18 cellular contexts compared by ENCODE assay signal in the genomic region with DNA sequence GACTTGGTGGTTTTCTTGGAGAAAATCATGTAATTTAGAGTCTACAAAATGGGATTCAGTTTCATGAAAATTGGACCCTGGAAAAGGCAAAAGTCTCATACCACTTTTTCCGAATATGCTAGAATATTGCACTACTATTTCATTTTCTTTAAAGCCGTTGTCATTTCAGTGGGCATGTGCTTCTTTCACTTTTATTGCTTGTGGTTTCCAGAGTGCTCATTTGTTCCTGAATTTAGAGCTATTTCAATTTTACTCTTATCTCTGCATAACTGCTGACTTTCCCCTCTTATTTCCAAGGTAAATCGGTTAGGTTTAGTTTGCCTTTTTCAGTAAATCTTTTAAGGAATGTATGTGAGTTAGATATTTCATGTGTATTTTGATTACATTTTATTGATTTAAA. TPM values are rescaled to one million over a fixed set of nuclear protein-coding genes. Genes with fewer than 3 reads are reported as not detected.
DNase-seq lines count a peak whose midpoint lies in the region; ATAC-seq and TF ChIP-seq lines count a peak whose summit lies in the region.
"Had no signal": no experiment of that assay in that cellular context is flagged by ENCODE, and none has a peak within 500 bp of the region (broad histone marks: within the 10 kb centered on the region; RNA-seq: fewer than 3 reads in every experiment).

No MANE protein-coding gene starts in this region.

- peak overlapping the region; percentile 43 for H3K4me3 Mint-ChIP-seq in CD4-positive, alpha-beta T cell
- H3K4me3 Mint-ChIP-seq in activated T-helper 1 cell treated with anti-CD3 and anti-CD28 coated beads, Interleukin-12 subunit alpha, Interleukin-12 subunit beta, Interleukin-2, Interleukin-4 antibody, amounts not matched to agents 30 ng/mL and 10 ng/mL and 1 ng/mL, durations not matched to agents 14 hours and 24 hours and 36 hours = no peak overlapping the region

- in situ Hi-C loops in G401 (cut with HindIII; ENCODE audit: low sequenced_read_pairs) = no loop called here

- H3K27me3 ChIP-seq in CD4-positive, alpha-beta T cell (ENCODE audit: control insufficient read depth, insufficient read depth, low read length) = no peaks in the 10 kb centered on the region
- H3K27me3 ChIP-seq in KMS-11 (ENCODE audit: insufficient read depth, low read depth) = no peaks in the 10 kb centered on the region
- H3K27me3 ChIP-seq: thyroid gland had no signal

- no peaks in the 10 kb centered on the region for H3K36me3 Mint-ChIP-seq in CD4-positive, alpha-beta T cell (ENCODE audit: low read depth)
- H3K36me3 Mint-ChIP-seq in activated T-helper 1 cell treated with anti-CD3 and anti-CD28 coated beads, Interleukin-12 subunit alpha, Interleukin-12 subunit beta, Interleukin-2, Interleukin-4 antibody, amounts not matched to agents 30 ng/mL and 10 ng/mL and 1 ng/mL, durations not matched to agents 14 hours and 24 hours and 36 hours (ENCODE audit: low read depth) = no peaks in the 10 kb centered on the region
- H3K36me3 Mint-ChIP-seq: naive thymus-derived CD8-positive, alpha-beta T cell had no signal

- ATAC-seq in CD4-positive, alpha-beta T cell (ENCODE audit: poor library complexity) = no peak
- peak; percentile 34 for ATAC-seq in GM18870 (IDR thresholded peaks at IDR 0.05; ENCODE audit: unreplicated experiment)
- no peak for ATAC-seq in HG03469 (IDR thresholded peaks at IDR 0.05; ENCODE audit: unreplicated experiment)
- no peak for ATAC-seq in HG02970 (IDR thresholded peaks at IDR 0.05; ENCODE audit: low FRiP score, unreplicated experiment)

- peaks cover 88% of the 10 kb centered on the region for H3K4me1 ChIP-seq in KMS-11 (ENCODE audit: low read depth, poor library complexity, severe bottlenecking)

- H3K27ac ChIP-seq in CD4-positive, alpha-beta T cell (ENCODE audit: low read depth, low read length) = no peak overlapping the region
- H3K27ac ChIP-seq in KMS-11 = no peak overlapping the region
- H3K27ac ChIP-seq: GM23248, left ventricle myocardium inferior, thyroid gland had no signal

- DNase-seq in CD4-positive, alpha-beta T cell = no peak
- no peak for DNase-seq in activated T-helper 1 cell treated with anti-CD3 and anti-CD28 coated beads, Interleukin-12 subunit alpha, Interleukin-12 subunit beta, Interleukin-2, Interleukin-4 antibody, amounts not matched to agents 30 ng/mL and 10 ng/mL and 1 ng/mL, durations not matched to agents 14 hours and 24 hours and 36 hours (ENCODE audit: low spot score)
- DNase-seq in UCSD-AML1 (lab: John Stamatoyannopoulos, UW; ENCODE audit: unreplicated experiment) (no peak), G401 (ENCODE audit: low spot score) (no peak)
- DNase-seq: activated CD4-positive, alpha-beta T cell treated with anti-CD3 and anti-CD28 coated beads, Interleukin-2, amount 50 U/mL, for 4 hours; activated naive CD4-positive, alpha-beta T cell treated with Interleukin-2 at 50 U/mL for 16 hours; C1 segment of cervical spinal cord; effector CD4-positive, alpha-beta T cell; GM23248; left ventricle myocardium inferior; NCI-H2029 treated with DMSO at 0.1 percent for 48 hours; NCI-H748 treated with DMSO at 0.1 percent for 48 hours; thyroid gland had no signal

- H3K79me2 ChIP-seq in KMS-11 (ENCODE audit: insufficient read depth, low read depth) = no peaks in the 10 kb centered on the region

- CTCF ChIA-PET in CD4-positive, alpha-beta T cell (lab: Charles Lee) = interaction anchor here (1.9 kb wide), 1 partner anchor 14 kb away, joined by 5 read pairs; no protein-coding TSS in a partner anchor

- H4K20me1 ChIP-seq in KMS-11 (ENCODE audit: insufficient read depth) = no peaks in the 10 kb centered on the region

- H3K4me3 ChIP-seq in KMS-11 (IDR thresholded peaks at IDR 0.05; ENCODE audit: insufficient read depth, low read depth, low read length) = no peak overlapping the region
- H3K4me3 ChIP-seq: GM23248, left ventricle myocardium inferior, thyroid gland had no signal

- H3K9me3 ChIP-seq in CD4-positive, alpha-beta T cell (ENCODE audit: control insufficient read depth, low read length) = no peaks in the 10 kb centered on the region
- H3K9me3 ChIP-seq: left ventricle myocardium inferior, thyroid gland had no signal

- peak overlapping the region; percentile 53 for H3K4me2 ChIP-seq in KMS-11

- no peaks in the 10 kb centered on the region for H3K4me1 Mint-ChIP-seq in CD4-positive, alpha-beta T cell (ENCODE audit: low read depth)
- peaks cover 18% of the 10 kb centered on the region for H3K4me1 Mint-ChIP-seq in activated T-helper 1 cell treated with anti-CD3 and anti-CD28 coated beads, Interleukin-12 subunit alpha, Interleukin-12 subunit beta, Interleukin-2, Interleukin-4 antibody, amounts not matched to agents 30 ng/mL and 10 ng/mL and 1 ng/mL, durations not matched to agents 14 hours and 24 hours and 36 hours (ENCODE audit: low read depth)

- intact Hi-C loops in CD4-positive, alpha-beta T cell (cut with DNase I, micrococcal nuclease) = no loop called here
- intact Hi-C loops in activated T-helper 1 cell treated with anti-CD3 and anti-CD28 coated beads, Interleukin-12 subunit alpha, Interleukin-12 subunit beta, Interleukin-2, Interleukin-4 antibody, amounts not matched to agents 30 ng/mL and 10 ng/mL and 1 ng/mL, durations not matched to agents 14 hours and 24 hours and 36 hours (cut with micrococcal nuclease) = loop anchor here (1.0 to 5.0 kb wide), 5 partner anchors 8 to 1597 kb away; no protein-coding TSS in a partner anchor

- H3K27me3 Mint-ChIP-seq in CD4-positive, alpha-beta T cell = no peaks in the 10 kb centered on the region
- peaks cover 20% of the 10 kb centered on the region for H3K27me3 Mint-ChIP-seq in activated T-helper 1 cell treated with anti-CD3 and anti-CD28 coated beads, Interleukin-12 subunit alpha, Interleukin-12 subunit beta, Interleukin-2, Interleukin-4 antibody, amounts not matched to agents 30 ng/mL and 10 ng/mL and 1 ng/mL, durations not matched to agents 14 hours and 24 hours and 36 hours (ENCODE audit: insufficient read depth)
- H3K27me3 Mint-ChIP-seq: naive thymus-derived CD8-positive, alpha-beta T cell had no signal

- POLR2A ChIA-PET in CD4-positive, alpha-beta T cell (lab: Charles Lee) = interaction anchor here (1.0 kb wide), 1 partner anchor 11 kb away, joined by 3 read pairs; the partner anchor contains the start of gene HHAT

- H3K27ac Mint-ChIP-seq in CD4-positive, alpha-beta T cell = peak overlapping the region; percentile 67
- H3K27ac Mint-ChIP-seq in activated T-helper 1 cell treated with anti-CD3 and anti-CD28 coated beads, Interleukin-12 subunit alpha, Interleukin-12 subunit beta, Interleukin-2, Interleukin-4 antibody, amounts not matched to agents 30 ng/mL and 10 ng/mL and 1 ng/mL, durations not matched to agents 14 hours and 24 hours and 36 hours = peak overlapping the region; percentile 34

- no peaks in the 10 kb centered on the region for H3K9me3 Mint-ChIP-seq in CD4-positive, alpha-beta T cell
- H3K9me3 Mint-ChIP-seq in activated T-helper 1 cell treated with anti-CD3 and anti-CD28 coated beads, Interleukin-12 subunit alpha, Interleukin-12 subunit beta, Interleukin-2, Interleukin-4 antibody, amounts not matched to agents 30 ng/mL and 10 ng/mL and 1 ng/mL, durations not matched to agents 14 hours and 24 hours and 36 hours = no peaks in the 10 kb centered on the region
- H3K9me3 Mint-ChIP-seq: naive thymus-derived CD8-positive, alpha-beta T cell had no signal

- no peak overlapping the region for H2AFZ ChIP-seq in KMS-11 (ENCODE audit: low read depth)
- H2AFZ ChIP-seq: GM23248 had no signal

- TF ChIP-seq CTCF in CD4-positive, alpha-beta T cell (IDR thresholded peaks at IDR 0.05) = no peak
- no peak for TF ChIP-seq CTCF in KMS-11 (conservative IDR thresholded peaks at IDR 0.05; ENCODE audit: low read depth, low read length)

- H3K36me3 ChIP-seq in KMS-11 (ENCODE audit: insufficient read depth) = no peaks in the 10 kb centered on the region
- H3K36me3 ChIP-seq: left ventricle myocardium inferior, thyroid gland had no signal

- H3K9ac ChIP-seq in KMS-11 = no peak overlapping the region
- H3K9ac ChIP-seq: GM23248 had no signal

RNA-seq across cellular contexts. Expression of gene HHAT, which starts 11.6 kb away (rescaled TPM):
- total RNA-seq in CD4-positive, alpha-beta T cell = 1 to 10 TPM; 3.1 to 3.3 TPM
- 0.67 and 0.73 TPM in 2 replicates for total RNA-seq in activated T-helper 1 cell treated with anti-CD3 and anti-CD28 coated beads, Interleukin-12 subunit alpha, Interleukin-12 subunit beta, Interleukin-2, Interleukin-4 antibody, amounts not matched to agents 30 ng/mL and 10 ng/mL and 1 ng/mL, durations not matched to agents 14 hours and 24 hours and 36 hours
- total RNA-seq in G401 (2014; rRNA removed; shearing (Covaris generic)) = 7.2 and 12.6 TPM in 2 replicates
